In the genomic region with DNA sequence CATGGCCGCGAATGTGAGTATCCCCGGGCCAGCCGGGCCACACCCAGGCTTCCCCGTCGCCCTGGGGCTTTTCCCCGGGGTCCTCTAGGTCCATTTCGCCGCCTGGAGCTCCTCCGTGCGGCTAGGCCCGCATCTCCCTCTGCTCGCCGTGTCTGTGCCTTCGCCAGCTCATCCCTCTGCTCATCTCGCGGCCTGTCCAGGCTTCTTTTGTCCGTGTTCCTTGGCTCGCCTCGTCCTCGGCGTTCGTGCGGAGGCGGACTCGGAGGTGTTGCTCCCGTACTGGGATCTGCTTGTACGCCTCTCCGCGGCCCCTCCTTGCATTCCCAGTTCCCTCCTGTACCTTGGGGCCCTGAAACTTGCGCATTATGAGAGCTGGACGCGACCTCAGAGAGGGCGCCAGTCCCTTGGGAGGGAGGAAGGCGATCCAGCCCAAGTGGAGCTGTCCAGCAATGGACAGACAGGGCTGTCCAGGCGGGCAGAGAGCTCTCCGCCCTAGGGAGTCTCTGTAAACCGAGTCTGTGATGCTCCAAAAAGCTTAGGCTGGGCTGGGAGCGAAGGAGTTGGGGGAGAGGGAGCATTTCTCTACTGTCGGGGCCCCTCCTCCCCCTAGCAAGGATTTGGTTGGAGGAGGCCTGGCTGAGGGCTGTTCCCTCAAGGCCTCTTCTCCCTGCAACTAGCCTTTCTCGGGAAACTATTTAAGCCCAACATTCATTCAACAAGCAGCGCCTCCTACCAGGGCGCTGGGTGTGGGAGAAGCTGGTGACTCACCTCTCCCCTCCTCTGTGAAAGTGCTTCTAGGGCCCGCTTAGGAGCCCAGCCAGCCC, we compare ENCODE assay signal across 1 cellular context.
TF ChIP-seq lines count a peak whose summit lies in the region.

No MANE protein-coding gene starts in this region.

TF ChIP-seq in HEK293, 187 proteins besides CTCF, POLR2A, EP300 and RAD21 (continued from another document):
- TF ChIP-seq, protein P1, sequence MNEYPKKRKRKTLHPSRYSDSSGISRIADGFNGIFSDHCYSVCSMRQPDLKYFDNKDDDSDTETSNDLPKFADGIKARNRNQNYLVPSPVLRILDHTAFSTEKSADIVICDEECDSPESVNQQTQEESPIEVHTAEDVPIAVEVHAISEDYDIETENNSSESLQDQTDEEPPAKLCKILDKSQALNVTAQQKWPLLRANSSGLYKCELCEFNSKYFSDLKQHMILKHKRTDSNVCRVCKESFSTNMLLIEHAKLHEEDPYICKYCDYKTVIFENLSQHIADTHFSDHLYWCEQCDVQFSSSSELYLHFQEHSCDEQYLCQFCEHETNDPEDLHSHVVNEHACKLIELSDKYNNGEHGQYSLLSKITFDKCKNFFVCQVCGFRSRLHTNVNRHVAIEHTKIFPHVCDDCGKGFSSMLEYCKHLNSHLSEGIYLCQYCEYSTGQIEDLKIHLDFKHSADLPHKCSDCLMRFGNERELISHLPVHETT (tag by site-specific recombination; IDR thresholded peaks at IDR 0.05) = peak; percentile 65; the same call in 1 of the 2 replicates
- TF ChIP-seq EGR2 (tag by site-specific recombination; IDR thresholded peaks at IDR 0.05; ENCODE audit: low read depth) = peak; percentile 28; the same call in 1 of the 2 replicates
- peak; percentile 20; the same call in 1 of the 2 replicates for TF ChIP-seq ZNF24 (tag by site-specific recombination; IDR thresholded peaks at IDR 0.05)
- peak; percentile 6; the same call in 1 of the 2 replicates for TF ChIP-seq ZNF324 (tag by site-specific recombination; IDR thresholded peaks at IDR 0.05)
- TF ChIP-seq ZNF341 (tag by site-specific recombination; IDR thresholded peaks at IDR 0.05; ENCODE audit: low read depth) = peak; percentile 99
- TF ChIP-seq, protein P2, sequence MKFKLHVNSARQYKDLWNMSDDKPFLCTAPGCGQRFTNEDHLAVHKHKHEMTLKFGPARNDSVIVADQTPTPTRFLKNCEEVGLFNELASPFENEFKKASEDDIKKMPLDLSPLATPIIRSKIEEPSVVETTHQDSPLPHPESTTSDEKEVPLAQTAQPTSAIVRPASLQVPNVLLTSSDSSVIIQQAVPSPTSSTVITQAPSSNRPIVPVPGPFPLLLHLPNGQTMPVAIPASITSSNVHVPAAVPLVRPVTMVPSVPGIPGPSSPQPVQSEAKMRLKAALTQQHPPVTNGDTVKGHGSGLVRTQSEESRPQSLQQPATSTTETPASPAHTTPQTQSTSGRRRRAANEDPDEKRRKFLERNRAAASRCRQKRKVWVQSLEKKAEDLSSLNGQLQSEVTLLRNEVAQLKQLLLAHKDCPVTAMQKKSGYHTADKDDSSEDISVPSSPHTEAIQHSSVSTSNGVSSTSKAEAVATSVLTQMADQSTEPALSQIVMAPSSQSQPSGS (tag by site-specific recombination; IDR thresholded peaks at IDR 0.05; ENCODE audit: low read depth) = no peak
- TF ChIP-seq OSR2 (tag by site-specific recombination; IDR thresholded peaks at IDR 0.05) = no peak
- TF ChIP-seq, protein P3, sequence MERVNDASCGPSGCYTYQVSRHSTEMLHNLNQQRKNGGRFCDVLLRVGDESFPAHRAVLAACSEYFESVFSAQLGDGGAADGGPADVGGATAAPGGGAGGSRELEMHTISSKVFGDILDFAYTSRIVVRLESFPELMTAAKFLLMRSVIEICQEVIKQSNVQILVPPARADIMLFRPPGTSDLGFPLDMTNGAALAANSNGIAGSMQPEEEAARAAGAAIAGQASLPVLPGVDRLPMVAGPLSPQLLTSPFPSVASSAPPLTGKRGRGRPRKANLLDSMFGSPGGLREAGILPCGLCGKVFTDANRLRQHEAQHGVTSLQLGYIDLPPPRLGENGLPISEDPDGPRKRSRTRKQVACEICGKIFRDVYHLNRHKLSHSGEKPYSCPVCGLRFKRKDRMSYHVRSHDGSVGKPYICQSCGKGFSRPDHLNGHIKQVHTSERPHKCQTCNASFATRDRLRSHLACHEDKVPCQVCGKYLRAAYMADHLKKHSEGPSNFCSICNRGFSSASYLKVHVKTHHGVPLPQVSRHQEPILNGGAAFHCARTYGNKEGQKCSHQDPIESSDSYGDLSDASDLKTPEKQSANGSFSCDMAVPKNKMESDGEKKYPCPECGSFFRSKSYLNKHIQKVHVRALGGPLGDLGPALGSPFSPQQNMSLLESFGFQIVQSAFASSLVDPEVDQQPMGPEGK (tag by site-specific recombination; IDR thresholded peaks at IDR 0.05) = peak; percentile 44
- peak; percentile 81 for TF ChIP-seq KLF9 (tag by site-specific recombination; IDR thresholded peaks at IDR 0.05; ENCODE audit: low read depth)
- TF ChIP-seq ZNF366 (tag by site-specific recombination; conservative IDR thresholded peaks at IDR 0.05) = peak; percentile 47; the same call in 1 of the 2 replicates
- TF ChIP-seq WT1 (tag by site-specific recombination; IDR thresholded peaks at IDR 0.05) = 0 out of 2 replicates have a peak, but pooled peaks have one; percentile 61
- peak; percentile 66 for TF ChIP-seq PRDM1 (tag by site-specific recombination; IDR thresholded peaks at IDR 0.05)
- TF ChIP-seq SP2 (tag by site-specific recombination; IDR thresholded peaks at IDR 0.05) = peak; percentile 62
- TF ChIP-seq, protein P4, sequence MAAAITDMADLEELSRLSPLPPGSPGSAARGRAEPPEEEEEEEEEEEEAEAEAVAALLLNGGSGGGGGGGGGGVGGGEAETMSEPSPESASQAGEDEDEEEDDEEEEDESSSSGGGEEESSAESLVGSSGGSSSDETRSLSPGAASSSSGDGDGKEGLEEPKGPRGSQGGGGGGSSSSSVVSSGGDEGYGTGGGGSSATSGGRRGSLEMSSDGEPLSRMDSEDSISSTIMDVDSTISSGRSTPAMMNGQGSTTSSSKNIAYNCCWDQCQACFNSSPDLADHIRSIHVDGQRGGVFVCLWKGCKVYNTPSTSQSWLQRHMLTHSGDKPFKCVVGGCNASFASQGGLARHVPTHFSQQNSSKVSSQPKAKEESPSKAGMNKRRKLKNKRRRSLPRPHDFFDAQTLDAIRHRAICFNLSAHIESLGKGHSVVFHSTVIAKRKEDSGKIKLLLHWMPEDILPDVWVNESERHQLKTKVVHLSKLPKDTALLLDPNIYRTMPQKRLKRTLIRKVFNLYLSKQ (tag by site-specific recombination; IDR thresholded peaks at IDR 0.05; ENCODE audit: borderline replicate concordance) = no peak
- 0 out of 2 replicates have a peak, but pooled peaks have one; percentile 8 for TF ChIP-seq ZSCAN30 (tag by site-specific recombination; IDR thresholded peaks at IDR 0.05)
- TF ChIP-seq KLF10 (tag by site-specific recombination; IDR thresholded peaks at IDR 0.05) = peak; percentile 96
- TF ChIP-seq, protein P5, sequence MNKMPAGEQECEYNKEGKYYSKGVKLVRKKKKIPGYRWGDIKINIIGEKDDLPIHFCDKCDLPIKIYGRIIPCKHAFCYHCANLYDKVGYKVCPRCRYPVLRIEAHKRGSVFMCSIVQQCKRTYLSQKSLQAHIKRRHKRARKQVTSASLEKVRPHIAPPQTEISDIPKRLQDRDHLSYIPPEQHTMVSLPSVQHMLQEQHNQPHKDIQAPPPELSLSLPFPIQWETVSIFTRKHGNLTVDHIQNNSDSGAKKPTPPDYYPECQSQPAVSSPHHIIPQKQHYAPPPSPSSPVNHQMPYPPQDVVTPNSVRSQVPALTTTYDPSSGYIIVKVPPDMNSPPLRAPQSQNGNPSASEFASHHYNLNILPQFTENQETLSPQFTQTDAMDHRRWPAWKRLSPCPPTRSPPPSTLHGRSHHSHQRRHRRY (tag by site-specific recombination; IDR thresholded peaks at IDR 0.05) = no peak
- peak; percentile 7; the same call in 1 of the 2 replicates for TF ChIP-seq ZNF76 (tag by site-specific recombination; IDR thresholded peaks at IDR 0.05; ENCODE audit: borderline replicate concordance, low read depth)
- peak; percentile 70 for TF ChIP-seq ZFHX2 (tag by site-specific recombination; conservative IDR thresholded peaks at IDR 0.05)
- TF ChIP-seq, protein P6, sequence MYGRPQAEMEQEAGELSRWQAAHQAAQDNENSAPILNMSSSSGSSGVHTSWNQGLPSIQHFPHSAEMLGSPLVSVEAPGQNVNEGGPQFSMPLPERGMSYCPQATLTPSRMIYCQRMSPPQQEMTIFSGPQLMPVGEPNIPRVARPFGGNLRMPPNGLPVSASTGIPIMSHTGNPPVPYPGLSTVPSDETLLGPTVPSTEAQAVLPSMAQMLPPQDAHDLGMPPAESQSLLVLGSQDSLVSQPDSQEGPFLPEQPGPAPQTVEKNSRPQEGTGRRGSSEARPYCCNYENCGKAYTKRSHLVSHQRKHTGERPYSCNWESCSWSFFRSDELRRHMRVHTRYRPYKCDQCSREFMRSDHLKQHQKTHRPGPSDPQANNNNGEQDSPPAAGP (tag by site-specific recombination; IDR thresholded peaks at IDR 0.05) = 0 out of 2 replicates have a peak, but pooled peaks have one; percentile 47
- TF ChIP-seq KLF1 (tag by site-specific recombination; IDR thresholded peaks at IDR 0.05) = no peak
- peak; percentile 59; the same call in 1 of the 2 replicates for TF ChIP-seq ZNF391 (tag by site-specific recombination; IDR thresholded peaks at IDR 0.05; ENCODE audit: borderline replicate concordance, low read depth)
- TF ChIP-seq HOXC10 (CRISPR knock-in tag; IDR thresholded peaks at IDR 0.05) = no peak
- peak; percentile 96 for TF ChIP-seq ZNF335 (tag by site-specific recombination; conservative IDR thresholded peaks at IDR 0.05)
- TF ChIP-seq BCL11A (tag by site-specific recombination; IDR thresholded peaks at IDR 0.05; ENCODE audit: low read depth) = 0 out of 2 replicates have a peak, but pooled peaks have one; percentile 44
- peak; percentile 9; the same call in 1 of the 2 replicates for TF ChIP-seq ZFP69B (tag by site-specific recombination; IDR thresholded peaks at IDR 0.05)
